Comparison of ENCODE assay signal across 2 cellular contexts in genomic region chr2:75499534-75499933, GRCh38.
TF ChIP-seq lines count a peak whose summit lies in the region.

No MANE protein-coding gene starts in this region.

TF ChIP-seq in SK-N-SH, 30 proteins besides CTCF, POLR2A, EP300 and RAD21 (continued from another document):
- no peak for TF ChIP-seq ZBTB33 (IDR thresholded peaks at IDR 0.05; ENCODE audit: borderline replicate concordance, low read depth)
- TF ChIP-seq RFX5 (IDR thresholded peaks at IDR 0.05; ENCODE audit: low read length), result no peak
- TF ChIP-seq FOXJ3 (CRISPR knock-in tag; IDR thresholded peaks at IDR 0.05), result no peak
- no peak for TF ChIP-seq FOSL2 (IDR thresholded peaks at IDR 0.05; ENCODE audit: borderline replicate concordance, low read depth)
- TF ChIP-seq EZH2phosphoT487 (IDR thresholded peaks at IDR 0.05; ENCODE audit: borderline replicate concordance, low read depth), result no peak
- TF ChIP-seq CHD2 (IDR thresholded peaks at IDR 0.05; ENCODE audit: low read length, partially characterized antibody), result no peak

TF ChIP-seq in SK-N-SH treated with all-trans-retinoic acid at 6 μM for 48 hours, 23 proteins besides CTCF, POLR2A, EP300 and RAD21 (continued from another document):
- TF ChIP-seq RARB (CRISPR knock-in tag; IDR thresholded peaks at IDR 0.05), result no peak
